Comparison of ENCODE assay signal across 35 cellular contexts in genomic region chr7:135257790-135258189, GRCh38. TPM values are rescaled to one million over a fixed set of nuclear protein-coding genes. Genes with fewer than 3 reads are reported as not detected.
"Had no signal": no experiment of that assay in that cellular context is flagged by ENCODE, and none has a peak within 500 bp of the region (broad histone marks: within the 10 kb centered on the region; RNA-seq: fewer than 3 reads in every experiment).

No MANE protein-coding gene starts in this region.

- H3K79me2 ChIP-seq: hepatocyte, parathyroid adenoma had no signal

- H2AFZ ChIP-seq: hepatocyte, parathyroid adenoma had no signal

- ATAC-seq: foreskin keratinocyte; gastroesophageal sphincter; heart left ventricle; mucosa of descending colon; natural killer cell treated with Interleukin-12 subunit alpha and Interleukin-12 subunit beta and Interleukin-15 and Interleukin-18, amount 100 ng/mL, for 72 hours; stimulated activated memory B cell treated with anti-CD40 and anti-IgM and Interleukin-4, amounts not matched to agents 10 μg/mL and 1 μg/mL and 100 μg/mL, for 72 hours; stimulated activated naive CD8-positive, alpha-beta T cell treated with anti-CD3 and anti-CD28 coated beads, Interleukin-15, Interleukin-2, amounts not matched to agents 100 U/mL and 50 U/mL, for 24 hours; upper lobe of right lung had no signal

- H3K27me3 ChIP-seq: esophagus muscularis mucosa, foreskin keratinocyte, gastroesophageal sphincter, heart left ventricle, hepatocyte, right atrium auricular region, sigmoid colon, spleen, tibial nerve, upper lobe of right lung, vagina had no signal

- H3K27ac ChIP-seq: coronary artery, esophagus muscularis mucosa, foreskin keratinocyte, gastroesophageal sphincter, heart left ventricle, hepatocyte, parathyroid adenoma, prostate gland, right atrium auricular region, sigmoid colon, spleen, thoracic aorta, tibial nerve, upper lobe of right lung, vagina had no signal

- H3K4me3 Mint-ChIP-seq: mesothelial cell of epicardium; naive B cell; natural killer cell treated with Interleukin-12 subunit alpha and Interleukin-12 subunit beta and Interleukin-15 and Interleukin-18, amount 100 ng/mL, for 72 hours; neural crest cell; stimulated activated memory B cell treated with anti-CD40 and anti-IgM and Interleukin-4, amounts not matched to agents 10 μg/mL and 1 μg/mL and 100 μg/mL, for 72 hours had no signal

- H3K9me3 ChIP-seq: esophagus muscularis mucosa, gastroesophageal sphincter, heart left ventricle, mucosa of descending colon, prostate gland, right atrium auricular region, sigmoid colon, spleen, thoracic aorta, tibial nerve, upper lobe of right lung, vagina had no signal

- H3K36me3 ChIP-seq: esophagus muscularis mucosa, gastroesophageal sphincter, heart left ventricle, prostate gland, right atrium auricular region, sigmoid colon, spleen, thoracic aorta, tibial nerve, upper lobe of right lung, vagina had no signal

- H3K27ac Mint-ChIP-seq: mesothelial cell of epicardium; natural killer cell treated with Interleukin-12 subunit alpha and Interleukin-12 subunit beta and Interleukin-15 and Interleukin-18, amount 100 ng/mL, for 72 hours; stimulated activated memory B cell treated with anti-CD40 and anti-IgM and Interleukin-4, amounts not matched to agents 10 μg/mL and 1 μg/mL and 100 μg/mL, for 72 hours had no signal

- H3K36me3 Mint-ChIP-seq: mesothelial cell of epicardium; natural killer cell treated with Interleukin-12 subunit alpha and Interleukin-12 subunit beta and Interleukin-15 and Interleukin-18, amount 100 ng/mL, for 72 hours; stimulated activated memory B cell treated with anti-CD40 and anti-IgM and Interleukin-4, amounts not matched to agents 10 μg/mL and 1 μg/mL and 100 μg/mL, for 72 hours had no signal

- H3K4me3 ChIP-seq: coronary artery, esophagus muscularis mucosa, gastroesophageal sphincter, heart left ventricle, hepatocyte, mucosa of descending colon, prostate gland, right atrium auricular region, sigmoid colon, spleen, thoracic aorta, tibial nerve, upper lobe of right lung, vagina had no signal

- H3K4me1 Mint-ChIP-seq: stimulated activated memory B cell treated with anti-CD40 and anti-IgM and Interleukin-4, amounts not matched to agents 10 μg/mL and 1 μg/mL and 100 μg/mL, for 72 hours had no signal

- FAIRE-seq: endothelial cell of umbilical vein, islet of Langerhans had no signal

- H3K9ac ChIP-seq: parathyroid adenoma had no signal

- H3K4me2 ChIP-seq: hepatocyte had no signal

- H3K4me1 ChIP-seq: parathyroid adenoma, prostate gland had no signal

- DNase-seq: dermis blood vessel endothelial cell; effector memory CD4-positive, alpha-beta T cell; foreskin keratinocyte; heart left ventricle; mesenchymal stem cell; mucosa of descending colon; naive B cell; sigmoid colon; spleen; stimulated activated CD4-positive, alpha-beta T cell treated with anti-CD3 and anti-CD28 coated beads, Interleukin-4, amount 100 ng/mL, for 4 hours; stimulated activated naive CD8-positive, alpha-beta T cell treated with anti-CD3 and anti-CD28 coated beads, Interleukin-15, Interleukin-2, amounts not matched to agents 100 U/mL and 50 U/mL, for 24 hours; upper lobe of right lung had no signal

- H3K9me3 Mint-ChIP-seq: mesothelial cell of epicardium; natural killer cell treated with Interleukin-12 subunit alpha and Interleukin-12 subunit beta and Interleukin-15 and Interleukin-18, amount 100 ng/mL, for 72 hours; neural crest cell had no signal

RNA-seq across cellular contexts. Expression of gene STRA8, which starts 24.2 kb away (rescaled TPM):
- total RNA-seq: cerebellum; dermis blood vessel endothelial cell; endothelial cell of umbilical vein; epithelial cell of proximal tubule; esophagus muscularis mucosa; fibroblast of lung; foreskin keratinocyte; gastroesophageal sphincter; heart left ventricle; hepatocyte; kidney epithelial cell; lung microvascular endothelial cell; mesothelial cell of epicardium; mucosa of descending colon; natural killer cell treated with Interleukin-12 subunit alpha and Interleukin-12 subunit beta and Interleukin-15 and Interleukin-18, amount 100 ng/mL, for 72 hours; neural crest cell; osteoblast; prostate gland; right atrium auricular region; sigmoid colon; skeletal muscle tissue; spleen; thoracic aorta; tibial nerve; upper lobe of right lung; vagina had no signal
- polyA plus RNA-seq: endothelial cell of umbilical vein, fibroblast of lung, foreskin keratinocyte, heart left ventricle, hepatocyte, sigmoid colon, spleen had no signal
